Comparison of ENCODE assay signal across 16 cellular contexts in genomic region chr18:74613390-74613789, GRCh38. TPM values are rescaled to one million over a fixed set of nuclear protein-coding genes. Genes with fewer than 3 reads are reported as not detected.
DNase-seq lines count a peak whose midpoint lies in the region; ATAC-seq lines count a peak whose summit lies in the region.
"Had no signal": no experiment of that assay in that cellular context is flagged by ENCODE, and none has a peak within 500 bp of the region (broad histone marks: within the 10 kb centered on the region; RNA-seq: fewer than 3 reads in every experiment).

No MANE protein-coding gene starts in this region.

- no peak overlapping the region for H3K27ac ChIP-seq in mesendoderm (ENCODE audit: low read depth, low read length)
- H3K27ac ChIP-seq: A549, ascending aorta, C4-2B, thoracic aorta had no signal

- no peak overlapping the region for H3K23ac ChIP-seq in mesendoderm (ENCODE audit: low read length)

- ATAC-seq in HG02870 (IDR thresholded peaks at IDR 0.05; ENCODE audit: unreplicated experiment) = peak; percentile 44
- ATAC-seq: A549; right cardiac atrium; stimulated activated effector memory CD8-positive, alpha-beta T cell treated with anti-CD3 and anti-CD28 coated beads, Interleukin-12 subunit alpha, Interleukin-12 subunit beta, amount 100 ng/mL, for 72 hours had no signal

- H3K27me3 ChIP-seq in mesendoderm (ENCODE audit: insufficient read depth, low read length, poor library complexity) (no peaks in the 10 kb centered on the region), HAP-1 (ENCODE audit: low read depth) (no peaks in the 10 kb centered on the region)
- H3K27me3 ChIP-seq: ascending aorta had no signal

- H3K4me3 ChIP-seq in mesendoderm (ENCODE audit: low read length) (no peak overlapping the region), HAP-1 (no peak overlapping the region)
- H3K4me3 ChIP-seq: A549, ascending aorta, thoracic aorta had no signal

- H2BK5ac ChIP-seq in mesendoderm (ENCODE audit: low read length) = no peak overlapping the region

- peaks cover 18% of the 10 kb centered on the region for H3K79me1 ChIP-seq in mesendoderm (ENCODE audit: low read length)

- H3K4ac ChIP-seq in mesendoderm (ENCODE audit: low read depth, low read length) = no peak overlapping the region

- no peak overlapping the region for H4K5ac ChIP-seq in mesendoderm (ENCODE audit: low read length)

- peaks cover 5% of the 10 kb centered on the region for H3K79me2 ChIP-seq in mesendoderm (ENCODE audit: control insufficient read depth, insufficient read depth, low read length)

- H3K18ac ChIP-seq in mesendoderm (ENCODE audit: low read length) = no peak overlapping the region

- H2AK5ac ChIP-seq in mesendoderm (ENCODE audit: low read length) = no peak overlapping the region

- H3K9ac ChIP-seq in mesendoderm (ENCODE audit: low read length) = no peak overlapping the region

- H3K4me2 ChIP-seq in mesendoderm (ENCODE audit: low read length) = no peak overlapping the region
- H3K4me2 ChIP-seq: A549 had no signal

- H2BK120ac ChIP-seq in mesendoderm (ENCODE audit: low read depth, low read length) = no peak overlapping the region

- no peaks in the 10 kb centered on the region for H3K9me3 ChIP-seq in HAP-1
- H3K9me3 ChIP-seq: A549, ascending aorta, thoracic aorta had no signal

- no peak overlapping the region for H2BK15ac ChIP-seq in mesendoderm (replicated peaks; ENCODE audit: low read depth)

- in situ Hi-C loops in HAP-1 (cut with MboI; ENCODE audit: low sequenced_read_pairs) = no loop called here

- WGBS in mesendoderm (ENCODE audit: extremely low coverage, insufficient coverage, low lambda C conversion rate) = no CpG with 5 or more reads among the region's 1 CpG

- DNase-seq in NOMO-1 (lab: John Stamatoyannopoulos, UW; ENCODE audit: unreplicated experiment in 2 of 2) (peak; percentile 21 to 76), NOMO-1 treated with dmso at 0.1 percent for 144 hours (lab: John Stamatoyannopoulos, UW; ENCODE audit: unreplicated experiment) (no peak), NOMO-1 treated with DMSO at 0.1 percent for 48 hours (lab: John Stamatoyannopoulos, UW; ENCODE audit: unreplicated experiment) (peak; percentile 59), NCI-H2107 treated with DMSO at 0.1 percent for 48 hours (lab: John Stamatoyannopoulos, UW; ENCODE audit: unreplicated experiment) (no peak), NCI-H2196 (lab: John Stamatoyannopoulos, UW; ENCODE audit: unreplicated experiment) (no peak), mesendoderm (no peak), HAP-1 (ENCODE audit: low spot score in 2 of 2) (no peak)
- DNase-seq: cerebellar nuclear complex, NCI-H2029 treated with DMSO at 0.1 percent for 48 hours, right cardiac atrium had no signal

- H3K56ac ChIP-seq in mesendoderm (ENCODE audit: low read length) = no peak overlapping the region

- H4K8ac ChIP-seq in mesendoderm (ENCODE audit: low read depth, low read length) = no peak overlapping the region

- H3K36me3 ChIP-seq in mesendoderm (ENCODE audit: control insufficient read depth, insufficient read depth, low read length) = no peaks in the 10 kb centered on the region
- H3K36me3 ChIP-seq in HAP-1 (replicated peaks) = no peaks in the 10 kb centered on the region
- H3K36me3 ChIP-seq: ascending aorta, thoracic aorta had no signal

- H3K4me1 ChIP-seq in mesendoderm (ENCODE audit: control insufficient read depth, low read depth, low read length) (no peaks in the 10 kb centered on the region), HAP-1 (no peaks in the 10 kb centered on the region)
- H3K4me1 ChIP-seq: A549, ascending aorta had no signal

RNA-seq across cellular contexts. Expression of gene ZNF407, which starts 15.7 kb away (rescaled TPM):
- polyA plus RNA-seq in mesendoderm (2013, experiment 1 of 2) = 2.7 TPM
- 2.6 TPM for polyA plus RNA-seq in mesendoderm (2013, experiment 2 of 2)

Comparison
In these comparisons a context has a peak if more than half of its experiments do, and no peak if none do; other contexts are left out.
1. DNase-seq: peak in NOMO-1 (2 of 2) and NOMO-1 treated with DMSO at 0.1 percent for 48 hours (single experiment); none in NOMO-1 treated with dmso at 0.1 percent for 144 hours (single experiment), NCI-H2107 treated with DMSO at 0.1 percent for 48 hours (single experiment), NCI-H2196 (single experiment), mesendoderm (single experiment) and HAP-1 (0 of 2).